ENCODE assay signal across 10 cellular contexts in genomic region chr20:4685923-4686221, GRCh38. TPM values are rescaled to one million over a fixed set of nuclear protein-coding genes. Genes with fewer than 3 reads are reported as not detected.
DNase-seq lines count a peak whose midpoint lies in the region; ATAC-seq, FAIRE-seq and TF ChIP-seq lines count a peak whose summit lies in the region.
"Had no signal": no experiment of that assay in that cellular context is flagged by ENCODE, and none has a peak within 500 bp of the region (broad histone marks: within the 10 kb centered on the region; RNA-seq: fewer than 3 reads in every experiment).

No MANE protein-coding gene starts in this region.

- H3K27me3 Mint-ChIP-seq in activated naive CD4-positive, alpha-beta T cell treated with anti-CD3 and anti-CD28 coated beads, Interleukin-2, amount 10 ng/mL, durations not matched to agents 7 days and 5 days = peaks cover 12% of the 10 kb centered on the region

- H3K9me3 ChIP-seq in K562 (replicated peaks; ENCODE audit: control insufficient read depth, insufficient read depth, low read depth, low read length) = no peaks in the 10 kb centered on the region
- H3K9me3 ChIP-seq in lower lobe of right lung = no peaks in the 10 kb centered on the region
- H3K9me3 ChIP-seq in transverse colon = no peaks in the 10 kb centered on the region

- peak overlapping the region; percentile 79 for H3K4me3 Mint-ChIP-seq in activated naive CD4-positive, alpha-beta T cell treated with anti-CD3 and anti-CD28 coated beads, Interleukin-2, amount 10 ng/mL, durations not matched to agents 7 days and 5 days

- POLR2A ChIA-PET in K562 (lab: Yijun Ruan, JAX) = interaction anchor here (1.5 kb wide), 1 partner anchor 8 kb away, joined by 3 read pairs; no protein-coding TSS in a partner anchor

- peaks cover 57% of the 10 kb centered on the region for H3K4me1 Mint-ChIP-seq in activated naive CD4-positive, alpha-beta T cell treated with anti-CD3 and anti-CD28 coated beads, Interleukin-2, amount 10 ng/mL, durations not matched to agents 7 days and 5 days

- 0 out of 2 replicates have a peak, but pooled peaks cover 4% of the 10 kb centered on the region for H4K20me1 ChIP-seq in K562 (replicated peaks; ENCODE audit: control insufficient read depth, insufficient read depth, low read length)

- no peaks in the 10 kb centered on the region for H3K9me1 ChIP-seq in K562 (ENCODE audit: control insufficient read depth, insufficient read depth, low read length)

- peak overlapping the region; percentile 86; the same call in 2 of the 3 replicates for H3K27ac ChIP-seq in K562 (ENCODE audit: extremely low read depth, low read depth, low read length)
- H3K27ac ChIP-seq in lower lobe of right lung = peak overlapping the region; percentile 94
- H3K27ac ChIP-seq in transverse colon = peak overlapping the region; percentile 90 to 98 (median 96)

- no peaks in the 10 kb centered on the region for H3K36me3 ChIP-seq in K562 (ENCODE audit: control insufficient read depth, insufficient read depth, low read length)
- H3K36me3 ChIP-seq in lower lobe of right lung = no peaks in the 10 kb centered on the region
- no peaks in the 10 kb centered on the region for H3K36me3 ChIP-seq in transverse colon

- no peak for FAIRE-seq in K562 (lab: Jason Lieb, UNC)
- FAIRE-seq: endometrium, G401.6 had no signal

- peaks cover 9% of the 10 kb centered on the region for H3K36me3 Mint-ChIP-seq in activated naive CD4-positive, alpha-beta T cell treated with anti-CD3 and anti-CD28 coated beads, Interleukin-2, amount 10 ng/mL, durations not matched to agents 7 days and 5 days

- peak overlapping the region; percentile 80 for H3K4me2 ChIP-seq in K562 (ENCODE audit: insufficient read depth, low read length)

- H3K9me3 Mint-ChIP-seq in activated naive CD4-positive, alpha-beta T cell treated with anti-CD3 and anti-CD28 coated beads, Interleukin-2, amount 10 ng/mL, durations not matched to agents 7 days and 5 days = no peaks in the 10 kb centered on the region

- no peak for DNase-seq in activated naive CD4-positive, alpha-beta T cell treated with anti-CD3 and anti-CD28 coated beads, Interleukin-2, amount 10 ng/mL, durations not matched to agents 7 days and 5 days
- no peak for DNase-seq in activated naive CD4-positive, alpha-beta T cell treated with anti-CD3 and anti-CD28 coated beads, Interleukin-2, amount 50 U/mL, for 16 hours
- DNase-seq in K562 (ENCODE audit: extremely low read depth in 1 of 4, low spot score in 3 of 4) = no peak
- no peak for DNase-seq in lower lobe of right lung
- no peak for DNase-seq in transverse colon
- no peak for DNase-seq in NCI-H1092 treated with DMSO at 0.1 percent for 48 hours (lab: John Stamatoyannopoulos, UW)
- DNase-seq in ureter (ENCODE audit: low spot score) = no peak

- H3K4me3 ChIP-seq in K562 = peak overlapping the region; percentile 80
- peak overlapping the region; percentile 79 for H3K4me3 ChIP-seq in lower lobe of right lung
- peak overlapping the region; percentile 68 to 91 (median 90) for H3K4me3 ChIP-seq in transverse colon

- H2AFZ ChIP-seq in K562 (ENCODE audit: low read depth, low read length) = peak overlapping the region; percentile 79

- peak overlapping the region; percentile 95 for H3K27ac Mint-ChIP-seq in activated naive CD4-positive, alpha-beta T cell treated with anti-CD3 and anti-CD28 coated beads, Interleukin-2, amount 10 ng/mL, durations not matched to agents 7 days and 5 days

- H3K9ac ChIP-seq in K562 (ENCODE audit: insufficient read depth in 1 of 2, low read depth in 2 of 2, low read length in 2 of 2) = peak overlapping the region; percentile 78 to 93; a peak in 3 of 4 replicates

- 8% methylated on average over 8 of the region's 8 CpGs for WGBS in K562 (ENCODE audit: insufficient coverage, low coverage, missing lambda C conversion rate)
- 7 to 9% methylated on average over 5 to 8 of the region's 8 CpGs for WGBS in transverse colon (ENCODE audit: low coverage in 1 of 2), 2 donors

- H3K4me1 ChIP-seq in K562 (replicated peaks in 1 of 2; ENCODE audit: control insufficient read depth in 2 of 2, insufficient read depth in 2 of 2, low read length in 2 of 2) = peaks cover 13 to 24% of the 10 kb centered on the region in 2 experiments; a peak in 4 of 5 replicates
- peaks cover 16% of the 10 kb centered on the region for H3K4me1 ChIP-seq in lower lobe of right lung
- peaks cover 3 to 50% (median 21%) of the 10 kb centered on the region in 4 donors for H3K4me1 ChIP-seq in transverse colon

- in situ Hi-C loops in K562 (cut with MboI) (no loop called here), transverse colon (cut with MboI; ENCODE audit: low pct_ligation_motif_present in 1 of 4, low pct_unique_long_range_greater_than_20kb in 1 of 4, low sequenced_read_pairs in 3 of 4) (no loop called here)

- H3K27me3 ChIP-seq in K562 (ENCODE audit: control insufficient read depth in 2 of 2, insufficient read depth in 2 of 2, low read length in 2 of 2) (no peaks in the 10 kb centered on the region), lower lobe of right lung (ENCODE audit: low read depth) (no peaks in the 10 kb centered on the region), transverse colon (no peaks in the 10 kb centered on the region)

- TF ChIP-seq POLR2A in K562 (conservative IDR thresholded peaks at IDR 0.05) (no peak), transverse colon (IDR thresholded peaks at IDR 0.05) (no peak)

- intact Hi-C loops in K562 (cut with micrococcal nuclease) (no loop called here), lower lobe of right lung (cut with DNase I) (no loop called here), transverse colon (cut with DNase I; ENCODE audit: low total_unique reads) (no loop called here)

- no TSS peak for BruUV-seq in K562 (replicated peaks; lab: Mats Ljungman, UMichigan)

- CTCF ChIA-PET in activated naive CD4-positive, alpha-beta T cell treated with anti-CD3 and anti-CD28 coated beads, Interleukin-2, amount 10 ng/mL, durations not matched to agents 7 days and 5 days (lab: Charles Lee) = no interaction called here
- CTCF ChIA-PET in K562 (lab: Yijun Ruan, JAX; ENCODE audit: low intra/inter-chr PET ratio) = no interaction called here

- TF ChIP-seq RAD21 in K562 (CRISPR knock-in tag; conservative IDR thresholded peaks at IDR 0.05 in 1 of 2, IDR thresholded peaks at IDR 0.05 in 1 of 2) = no peak

- TF ChIP-seq EP300 in K562 (IDR thresholded peaks at IDR 0.05; ENCODE audit: low read length) (no peak), transverse colon (IDR thresholded peaks at IDR 0.05; ENCODE audit: low read depth) (no peak)

- TF ChIP-seq CTCF in K562 (IDR thresholded peaks at IDR 0.05 in 2 of 3, conservative IDR thresholded peaks at IDR 0.05 in 1 of 3; ENCODE audit: insufficient read depth in 2 of 3, low read depth in 1 of 3, low read length in 3 of 3) (no peak), lower lobe of right lung (IDR thresholded peaks at IDR 0.05) (no peak), transverse colon (IDR thresholded peaks at IDR 0.05) (no peak)

- peaks cover 41% of the 10 kb centered on the region for H3K79me2 ChIP-seq in K562 (ENCODE audit: control insufficient read depth, insufficient read depth, low read length)

- ATAC-seq in K562 (no peak), lower lobe of right lung (no peak), HG03520 (IDR thresholded peaks at IDR 0.05; ENCODE audit: unreplicated experiment) (no peak)

TF ChIP-seq in K562, 482 proteins besides CTCF, POLR2A, EP300 and RAD21 (continues in another document):
- no peak for TF ChIP-seq ZBTB8A (IDR thresholded peaks at IDR 0.05; ENCODE audit: partially characterized antibody)
- TF ChIP-seq ZNF124 (CRISPR knock-in tag; IDR thresholded peaks at IDR 0.05) = no peak
- no peak for TF ChIP-seq ZNF561 (CRISPR knock-in tag; conservative IDR thresholded peaks at IDR 0.05)
- TF ChIP-seq PTRF (tag; IDR thresholded peaks at IDR 0.05) = no peak
- no peak for TF ChIP-seq CEBPB (tag; IDR thresholded peaks at IDR 0.05)

RNA-seq across cellular contexts. Expression of gene PRNP, which starts 0.4 kb away (rescaled TPM):
- total RNA-seq in K562 (2011; cell fraction: chromatin; rRNA removed; ENCODE audit: low replicate concordance) = 21.4 and 25.0 TPM in 2 replicates
- 34.3 and 42.7 TPM in 2 replicates for total RNA-seq in K562 (2011; cell fraction: nucleolus; rRNA removed)
- total RNA-seq in K562 (2011; cell fraction: nucleoplasm; rRNA removed) = 32.1 and 39.8 TPM in 2 replicates
- total RNA-seq in K562 (2014; rRNA removed) (19.1 and 19.3 TPM in 2 replicates), K562 (2014; rRNA removed; fragmentation: Illumina TruSeq; extraction: Trizol) (23.2 and 25.3 TPM in 2 replicates), K562 (2015; rRNA removed; fragmentation: Illumina TruSeq; extraction: Trizol) (15.3 and 16.3 TPM in 2 replicates), K562 (2021) (20.6 and 22.0 TPM in 2 replicates), lower lobe of right lung (79.5 TPM), transverse colon (10 to 100 TPM; 62.3 to 98.1 (median 68.3) TPM), ureter (135 TPM)
- polyA plus RNA-seq in K562 (2011; rRNA removed) (30.4 and 47.9 TPM in 2 replicates), K562 (2014; fragmentation: Illumina TruSeq; extraction: Trizol) (26.2 and 30.3 TPM in 2 replicates), K562 (2014; fragmentation: Nextera tagmentation; extraction: Ambion mirVana) (1 to 10 TPM; 7.5 to 8.1 TPM), K562 (2014; rRNA removed) (24.0 and 25.5 TPM in 2 replicates)
- 32.2 and 37.3 TPM in 2 replicates for polyA plus RNA-seq in K562 (2011; cell fraction: cytosol; rRNA removed)
- 17.5 and 25.7 TPM in 2 replicates for polyA plus RNA-seq in K562 (2011; cell fraction: nucleus; rRNA removed)
- polyA plus RNA-seq in K562 (2012) = 17.7 and 35.2 TPM in 2 replicates
- polyA minus RNA-seq in K562 (2011; rRNA and poly(A)+ RNA removed) = 33.1 and 42.5 TPM in 2 replicates
- polyA minus RNA-seq in K562 (2011; cell fraction: cytosol; rRNA and poly(A)+ RNA removed) = 17.5 and 28.5 TPM in 2 replicates
- 5.8 and 15.0 TPM in 2 replicates for polyA minus RNA-seq in K562 (2011; cell fraction: nucleus; rRNA and poly(A)+ RNA removed)

RNA-seq across cellular contexts. Expression of gene PRND, which starts 35.8 kb away (rescaled TPM):
- total RNA-seq in K562 (2011; cell fraction: chromatin; rRNA removed; ENCODE audit: low replicate concordance) = not detected in 2 replicates
- not detected in 2 replicates for total RNA-seq in K562 (2011; cell fraction: nucleolus; rRNA removed)
- not detected in 2 replicates for total RNA-seq in K562 (2011; cell fraction: nucleoplasm; rRNA removed)
- total RNA-seq in K562 (2014; rRNA removed) (not detected in 2 replicates), K562 (2014; rRNA removed; fragmentation: Illumina TruSeq; extraction: Trizol) (not detected in 2 replicates), K562 (2015; rRNA removed; fragmentation: Illumina TruSeq; extraction: Trizol) (not detected in 2 replicates), K562 (2021) (not detected in 2 replicates), lower lobe of right lung (not detected), transverse colon (not detected), ureter (not detected)
- polyA plus RNA-seq in K562 (2011; rRNA removed) (not detected in 2 replicates), K562 (2014; fragmentation: Illumina TruSeq; extraction: Trizol) (not detected in 2 replicates), K562 (2014; fragmentation: Nextera tagmentation; extraction: Ambion mirVana) (not detected), K562 (2014; rRNA removed) (not detected in 2 replicates)
- polyA plus RNA-seq in K562 (2011; cell fraction: cytosol; rRNA removed) = not detected in 2 replicates
- not detected in 2 replicates for polyA plus RNA-seq in K562 (2011; cell fraction: nucleus; rRNA removed)
- not detected in 2 replicates for polyA plus RNA-seq in K562 (2012)
- polyA minus RNA-seq in K562 (2011; rRNA and poly(A)+ RNA removed) = not detected in 2 replicates
- polyA minus RNA-seq in K562 (2011; cell fraction: cytosol; rRNA and poly(A)+ RNA removed) = not detected in 2 replicates
- polyA minus RNA-seq in K562 (2011; cell fraction: nucleus; rRNA and poly(A)+ RNA removed) = not detected in 2 replicates
